In genomic region chr1:202133989-202134388, GRCh38 we compare ENCODE assay signal across 16 cellular contexts. TPM values are rescaled to one million over a fixed set of nuclear protein-coding genes. Genes with fewer than 3 reads are reported as not detected.
DNase-seq lines count a peak whose midpoint lies in the region; ATAC-seq and TF ChIP-seq lines count a peak whose summit lies in the region.
"Had no signal": no experiment of that assay in that cellular context is flagged by ENCODE, and none has a peak within 500 bp of the region (broad histone marks: within the 10 kb centered on the region; RNA-seq: fewer than 3 reads in every experiment).

No MANE protein-coding gene starts in this region.

- no peak overlapping the region for H4K8ac ChIP-seq in mesenchymal stem cell (ENCODE audit: low read length)

- no peak overlapping the region for H2BK5ac ChIP-seq in mesenchymal stem cell (ENCODE audit: low read depth, low read length, poor library complexity, severe bottlenecking)

- H3K79me1 ChIP-seq in mesenchymal stem cell (replicated peaks; ENCODE audit: low read length, poor library complexity, severe bottlenecking): peaks cover 20% of the 10 kb centered on the region

- CTCF ChIA-PET in RWPE1 (lab: Yijun Ruan, JAX): interaction anchor here (0.6 to 3.5 kb wide), 11 partner anchors 10 to 526 kb away, joined by 3 to 34 read pairs (median 6); partner anchors contain the start of gene ELF3

- TF ChIP-seq POLR2A in ovary (IDR thresholded peaks at IDR 0.05) (no peak), thyroid gland (IDR thresholded peaks at IDR 0.05) (no peak), lower leg skin (IDR thresholded peaks at IDR 0.05) (no peak)

- H3K36me3 ChIP-seq in ovary (no peaks in the 10 kb centered on the region), thyroid gland (peaks cover 14 to 16% of the 10 kb centered on the region in 2 donors), mesenchymal stem cell (ENCODE audit: control insufficient read depth in 1 of 2, insufficient read depth in 2 of 2, low read depth in 1 of 2, low read length in 2 of 2) (peaks cover 54 to 63% of the 10 kb centered on the region in 2 experiments)

- no peak overlapping the region for H3K18ac ChIP-seq in mesenchymal stem cell (ENCODE audit: low read depth in 1 of 2, low read length in 2 of 2)

- no peak overlapping the region for H3K4me2 ChIP-seq in mesenchymal stem cell (ENCODE audit: low read length, poor library complexity, severe bottlenecking)

- H3K9ac ChIP-seq in mesenchymal stem cell (ENCODE audit: low read length): no peak overlapping the region

- no peak for TF ChIP-seq EP300 in ovary (IDR thresholded peaks at IDR 0.05)

- H3K4ac ChIP-seq in mesenchymal stem cell (ENCODE audit: low read depth in 1 of 2, low read length in 2 of 2): no peak overlapping the region

- H3K4me1 ChIP-seq in ovary (ENCODE audit: insufficient read depth) (peaks cover 27% of the 10 kb centered on the region), thyroid gland (peaks cover 47 to 66% of the 10 kb centered on the region in 2 donors), foreskin keratinocyte (peaks cover 12% of the 10 kb centered on the region), mesenchymal stem cell (ENCODE audit: control insufficient read depth, insufficient read depth, low read depth, low read length) (peaks cover 7% of the 10 kb centered on the region)

- H3K4me3 ChIP-seq in dorsolateral prefrontal cortex: peak overlapping the region in 2 of 59 donors; percentile 5 to 31
- no peak overlapping the region for H3K4me3 ChIP-seq in ovary
- H3K4me3 ChIP-seq in thyroid gland (replicated peaks in 1 of 3): no peak overlapping the region
- H3K4me3 ChIP-seq in lower leg skin (ENCODE audit: low read depth, poor library complexity, severe bottlenecking): no peak overlapping the region
- H3K4me3 ChIP-seq in mesenchymal stem cell (ENCODE audit: insufficient read depth in 1 of 2, low read depth in 1 of 2, low read length in 2 of 2): no peak overlapping the region
- H3K4me3 ChIP-seq: Peyer's patch had no signal

- POLR2A ChIA-PET in RWPE1 (lab: Yijun Ruan, JAX; ENCODE audit: low non-redundant PET): interaction anchor here (0.9 kb wide), 1 partner anchor 124 kb away, joined by 4 read pairs; the partner anchor contains the start of gene ELF3

- TF ChIP-seq CTCF in RWPE1 (conservative IDR thresholded peaks at IDR 0.05; ENCODE audit: low read depth) (no peak), dorsolateral prefrontal cortex (IDR thresholded peaks at IDR 0.05 in 54 of 56, conservative IDR thresholded peaks at IDR 0.05 in 2 of 56; ENCODE audit: low read depth in 1 of 56, partially characterized antibody in 56 of 56) (no peak), ovary (IDR thresholded peaks at IDR 0.05) (no peak), thyroid gland (IDR thresholded peaks at IDR 0.05) (no peak), foreskin keratinocyte (conservative IDR thresholded peaks at IDR 0.05) (no peak), lower leg skin (IDR thresholded peaks at IDR 0.05) (no peak)

- H2BK15ac ChIP-seq in mesenchymal stem cell (ENCODE audit: low read depth, poor library complexity, severe bottlenecking): no peak overlapping the region

- H2AK5ac ChIP-seq in mesenchymal stem cell (ENCODE audit: low read length, severe bottlenecking): no peak overlapping the region

- no peak overlapping the region for H4K91ac ChIP-seq in mesenchymal stem cell (ENCODE audit: low read length)

- DNase-seq in RWPE1 (ENCODE audit: low spot score) (no peak), dorsolateral prefrontal cortex (no peak), ovary (no peak), thyroid gland (no peak), foreskin keratinocyte (no peak), lower leg skin (ENCODE audit: low spot score in 2 of 2) (no peak), mesenchymal stem cell (no peak)
- DNase-seq: C1 segment of cervical spinal cord, DMS 273 treated with DMSO at 0.1 percent for 48 hours, KG1, NCI-H1105, NCI-H1694 treated with DMSO at 0.1 percent for 48 hours, NCI-H774, Peyer's patch had no signal

- H3K23ac ChIP-seq in mesenchymal stem cell (ENCODE audit: low read length in 2 of 2): no peak overlapping the region

- ATAC-seq in foreskin keratinocyte (no peak), GM19035 (IDR thresholded peaks at IDR 0.05; ENCODE audit: unreplicated experiment) (no peak)

- intact Hi-C loops in dorsolateral prefrontal cortex (cut with DNase I) (loop anchor here in 1 of 2 donors (5.0 kb wide), 1 partner anchor 247 kb away; the partner anchor contains the start of gene SHISA4), ovary (cut with DNase I) (loop anchor here in 3 of 4 donors (2.0 to 10.0 kb wide), 3 partner anchors 122 to 239 kb away; partner anchors contain the start of gene ELF3 (in 3 of the 3)), thyroid gland (cut with DNase I) (no loop called here), lower leg skin (cut with DNase I; ENCODE audit: low total_unique reads) (loop anchor here (5.0 kb wide), 1 partner anchor 132 kb away; no protein-coding TSS in a partner anchor)

- H3K27me3 ChIP-seq in dorsolateral prefrontal cortex: no peaks in the 10 kb centered on the region
- H3K27me3 ChIP-seq in ovary: no peaks in the 10 kb centered on the region
- no peaks in the 10 kb centered on the region for H3K27me3 ChIP-seq in thyroid gland
- no peaks in the 10 kb centered on the region for H3K27me3 ChIP-seq in foreskin keratinocyte
- no peaks in the 10 kb centered on the region for H3K27me3 ChIP-seq in mesenchymal stem cell (ENCODE audit: control insufficient read depth in 1 of 2, insufficient read depth in 1 of 2, low read length in 2 of 2)
- H3K27me3 ChIP-seq: Peyer's patch had no signal

- H3K27ac ChIP-seq in RWPE1 (peak overlapping the region; percentile 85), dorsolateral prefrontal cortex (peak overlapping the region; percentile 71 to 99 (median 98)), ovary (peak overlapping the region; percentile 18 to 93), thyroid gland (peak overlapping the region; percentile 81 to 97 (median 96)), foreskin keratinocyte (no peak overlapping the region), mesenchymal stem cell (ENCODE audit: low read length, poor library complexity, severe bottlenecking) (no peak overlapping the region)
- H3K27ac ChIP-seq: Peyer's patch had no signal

- H2AFZ ChIP-seq in mesenchymal stem cell (ENCODE audit: low read depth, low read length): no peak overlapping the region

- H3K14ac ChIP-seq in mesenchymal stem cell (ENCODE audit: low read length in 2 of 2): no peak overlapping the region

- WGBS in ovary, 3 donors: 86 to 92% (median 91%) methylated on average over 5 of the region's 5 CpGs
- 92 to 94% methylated on average over 5 of the region's 5 CpGs for WGBS in thyroid gland, 2 donors
- WGBS in lower leg skin, 2 donors: 73 to 79% methylated on average over 5 of the region's 5 CpGs
- WGBS in mesenchymal stem cell: 98% methylated on average over 3 of the region's 5 CpGs

- no peak overlapping the region for H2BK12ac ChIP-seq in mesenchymal stem cell (ENCODE audit: low read length in 2 of 2)

- no peak overlapping the region for H2BK120ac ChIP-seq in mesenchymal stem cell (ENCODE audit: low read depth, low read length)

- no peaks in the 10 kb centered on the region for H3K9me3 ChIP-seq in ovary
- H3K9me3 ChIP-seq in thyroid gland: no peaks in the 10 kb centered on the region
- no peaks in the 10 kb centered on the region for H3K9me3 ChIP-seq in mesenchymal stem cell (ENCODE audit: control insufficient read depth, low read length)
- H3K9me3 ChIP-seq: Peyer's patch had no signal

RNA-seq across cellular contexts. Expression of gene ARL8A, which starts 10.5 kb away (rescaled TPM):
- 100 to 1,000 TPM in 119 of 120 experiments, 10 to 100 TPM in 1; 88.0 to 248 (median 166) TPM for total RNA-seq in dorsolateral prefrontal cortex
- total RNA-seq in ovary: 10 to 100 TPM; 20.0 to 95.9 (median 67.6) TPM
- 10 to 100 TPM; 26.6 to 65.8 TPM for polyA plus RNA-seq in ovary
- total RNA-seq in thyroid gland: 10 to 100 TPM; 31.2 to 38.6 (median 35.0) TPM
- total RNA-seq in foreskin keratinocyte: 21.9 and 26.0 TPM in 2 replicates
- polyA plus RNA-seq in foreskin keratinocyte: 28.7 and 28.8 TPM in 2 replicates
- 10 to 100 TPM; 36.5 to 68.4 (median 41.3) TPM for total RNA-seq in lower leg skin
- polyA plus RNA-seq in mesenchymal stem cell (2013, experiment 1 of 2): 48.3 TPM
- 47.5 TPM for polyA plus RNA-seq in mesenchymal stem cell (2013, experiment 2 of 2)

RNA-seq across cellular contexts. Expression of gene GPR37L1, which starts 11.3 kb away (rescaled TPM):
- 100 to 1,000 TPM in 3 of 120 experiments, 10 to 100 TPM in 117; 26.2 to 167 (median 58.0) TPM for total RNA-seq in dorsolateral prefrontal cortex
- total RNA-seq in ovary: under 1 TPM in 5 of 7 donors, not detected in 2; 0.10 to 0.34 (median 0.13) TPM
- polyA plus RNA-seq in ovary: under 1 TPM; 0.01 to 0.03 TPM
- under 1 TPM in 2 of 4 donors, not detected in 2; 0.22 to 0.34 TPM for total RNA-seq in thyroid gland
- 0.03 TPM in 1 of 2 replicates, not detected in the other for total RNA-seq in foreskin keratinocyte
- polyA plus RNA-seq in foreskin keratinocyte: 0.01 and 0.02 TPM in 2 replicates
- under 1 TPM in 2 of 4 donors, not detected in 2; 0.02 to 0.06 TPM for total RNA-seq in lower leg skin
- polyA plus RNA-seq in mesenchymal stem cell (2013, experiment 1 of 2): 0.01 TPM
- polyA plus RNA-seq in mesenchymal stem cell (2013, experiment 2 of 2): not detected
- total RNA-seq: M059J had no signal

RNA-seq across cellular contexts. Expression of gene PTPN7, which starts 26.4 kb away (rescaled TPM):
- total RNA-seq in dorsolateral prefrontal cortex (1 to 10 TPM in 52 of 120 experiments, under 1 TPM in 48, not detected in 20; 0.16 to 4.1 (median 1.0) TPM), ovary (1 to 10 TPM in 5 of 7 donors, under 1 TPM in 2; 0.58 to 4.8 (median 1.7) TPM), thyroid gland (1 to 10 TPM; 1.3 to 4.3 (median 2.1) TPM), foreskin keratinocyte (not detected in 2 replicates), lower leg skin (1 to 10 TPM; 1.6 to 2.4 (median 2.2) TPM)
- polyA plus RNA-seq in ovary (10 to 100 TPM in 1 of 2 donors, under 1 TPM in 1; 0.98 to 15.4 TPM), foreskin keratinocyte (not detected in 2 replicates)
- not detected for polyA plus RNA-seq in mesenchymal stem cell (2013, experiment 1 of 2)
- 0.15 TPM for polyA plus RNA-seq in mesenchymal stem cell (2013, experiment 2 of 2)
- total RNA-seq: M059J had no signal

RNA-seq across cellular contexts. Expression of gene LGR6, which starts 59.6 kb away (rescaled TPM):
- 1 to 10 TPM in 26 of 120 experiments, under 1 TPM in 85, not detected in 9; 0.12 to 4.0 (median 0.62) TPM for total RNA-seq in dorsolateral prefrontal cortex
- 10 to 100 TPM in 1 of 7 donors, 1 to 10 TPM in 3, under 1 TPM in 3; 0.24 to 12.4 (median 1.4) TPM for total RNA-seq in ovary
- 1 to 10 TPM; 1.1 to 1.9 TPM for polyA plus RNA-seq in ovary
- total RNA-seq in thyroid gland: 1 to 10 TPM; 2.8 to 7.0 (median 4.5) TPM
- 0.21 and 0.78 TPM in 2 replicates for total RNA-seq in foreskin keratinocyte
- 0.31 and 0.39 TPM in 2 replicates for polyA plus RNA-seq in foreskin keratinocyte
- 1 to 10 TPM in 2 of 4 donors, under 1 TPM in 2; 0.39 to 4.4 (median 1.8) TPM for total RNA-seq in lower leg skin
- not detected for polyA plus RNA-seq in mesenchymal stem cell (2013, experiment 1 of 2)
- polyA plus RNA-seq in mesenchymal stem cell (2013, experiment 2 of 2): not detected
- total RNA-seq: M059J had no signal

Comparison
In these comparisons a context has a peak if more than half of its experiments do, and no peak if none do; other contexts are left out.
1. H3K27ac ChIP-seq: peak in RWPE1 (single experiment), dorsolateral prefrontal cortex (59 of 59), ovary (2 of 2) and thyroid gland (3 of 3); none in foreskin keratinocyte (single experiment) and mesenchymal stem cell (single experiment).
2. RNA of gene GPR37L1, which starts 11.3 kb away (total RNA-seq): 26.2 to 167 TPM in dorsolateral prefrontal cortex; 0.22 to 0.34 TPM in thyroid gland, 0.10 to 0.34 TPM in ovary, 0.02 to 0.06 TPM in lower leg skin and 0.03 TPM in foreskin keratinocyte; every median in the first group is over 10 times any median in the second.